In the genomic region with DNA sequence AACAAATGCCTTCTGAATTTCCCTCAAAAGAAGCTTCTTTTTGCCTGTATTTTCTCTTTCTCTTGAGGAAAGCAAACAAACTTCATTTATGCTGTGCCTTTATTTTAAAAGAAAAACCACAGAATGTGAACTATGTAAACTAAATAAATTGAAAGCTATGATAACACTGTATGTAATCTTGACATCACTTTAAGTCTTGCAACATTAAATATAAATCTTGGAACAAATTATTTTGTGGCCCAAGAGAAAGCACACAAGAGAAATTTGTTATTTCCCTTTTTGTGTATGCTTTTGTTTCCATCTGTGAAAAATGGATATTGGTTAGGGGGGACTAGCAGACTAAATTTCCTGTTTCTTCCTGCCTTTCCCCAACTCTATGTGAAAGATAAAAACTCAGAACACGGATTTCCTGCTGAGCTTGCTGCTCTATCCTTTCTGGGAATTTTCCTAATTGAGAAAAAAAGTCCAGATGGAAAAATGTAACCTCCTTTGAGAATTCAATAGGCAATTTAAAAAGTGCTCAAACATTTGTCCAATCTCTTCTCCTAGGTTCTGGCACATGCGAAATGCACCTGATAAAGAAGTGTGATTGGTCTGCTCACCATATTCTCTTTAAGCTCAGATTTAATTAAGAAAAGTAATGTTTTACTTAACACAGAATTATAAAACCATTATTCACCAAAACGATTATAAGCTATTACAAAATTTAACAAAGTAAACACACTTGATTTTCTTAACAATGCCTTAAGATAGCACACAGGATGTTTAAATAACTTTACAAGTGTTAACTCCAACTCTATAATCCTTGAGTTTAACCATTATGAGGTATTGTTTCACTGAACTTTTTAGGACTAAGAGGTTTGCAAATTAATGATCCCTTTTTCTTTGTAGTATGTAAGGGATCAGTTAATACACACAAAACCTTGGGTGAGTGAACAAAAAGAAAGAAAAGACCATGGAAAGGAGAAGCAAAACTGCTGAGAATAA, we compare ENCODE assay signal across 18 cellular contexts. TPM values are rescaled to one million over a fixed set of nuclear protein-coding genes. Genes with fewer than 3 reads are reported as not detected.
DNase-seq lines count a peak whose midpoint lies in the region; ATAC-seq and TF ChIP-seq lines count a peak whose summit lies in the region.
"Had no signal": no experiment of that assay in that cellular context is flagged by ENCODE, and none has a peak within 500 bp of the region (broad histone marks: within the 10 kb centered on the region; RNA-seq: fewer than 3 reads in every experiment).

No MANE protein-coding gene starts in this region.

- DNase-seq in GM04503 (ENCODE audit: low read depth) (peak; percentile 39), SK-N-SH (no peak), fibroblast of mammary gland (ENCODE audit: low read depth) (peak; percentile 27), sciatic nerve (ENCODE audit: low spot score) (no peak), islet precursor cell (no peak), foreskin keratinocyte (no peak), cerebellar nuclear complex (lab: John Stamatoyannopoulos, UW) (no peak), omental fat pad (ENCODE audit: low spot score) (no peak)
- DNase-seq: activated CD4-positive, CD25-positive, alpha-beta regulatory T cell; activated T-cell treated with anti-CD3 and anti-CD28 coated beads, Interleukin-2, amount 50 U/mL, for 1 hour; H9; NCI-H146; NCI-H774; posterior cingulate gyrus; stimulated activated CD4-positive, alpha-beta T cell treated with anti-CD3 and anti-CD28 coated beads, Interleukin-2, amount 100 ng/mL, for 48 hours; stimulated activated naive CD8-positive, alpha-beta T cell treated with anti-CD3 and anti-CD28 coated beads, Interleukin-15, Interleukin-2, amounts not matched to agents 100 U/mL and 50 U/mL, for 24 hours had no signal

- CTCF ChIA-PET in SK-N-SH (lab: Yijun Ruan, JAX), result interaction anchor here (0.7 to 15.4 kb wide), 4 partner anchors 9 to 949 kb away, joined by 3 to 335 read pairs (median 3); no protein-coding TSS in a partner anchor

- peak overlapping the region in 1 of 2 experiments; percentile 33; a peak in 3 of 4 replicates for H3K27ac ChIP-seq in SK-N-SH (ENCODE audit: low read depth in 2 of 2, low read length in 1 of 2)
- H3K27ac ChIP-seq in foreskin keratinocyte, result no peak overlapping the region
- H3K27ac ChIP-seq: epithelial cell of prostate, SJCRH30 had no signal

- no peaks in the 10 kb centered on the region for H4K20me1 ChIP-seq in SK-N-SH (ENCODE audit: insufficient read depth)

- no peak overlapping the region for H3K4me3 ChIP-seq in SK-N-SH (ENCODE audit: low read depth in 2 of 2, low read length in 1 of 2)
- no peak overlapping the region for H3K4me3 ChIP-seq in fibroblast of mammary gland (ENCODE audit: control insufficient read depth, low read depth, low read length)
- H3K4me3 ChIP-seq: SJCRH30 had no signal

- H3K4me1 ChIP-seq in SK-N-SH (ENCODE audit: control insufficient read depth in 1 of 2, insufficient read depth in 2 of 2, low read depth in 1 of 2, low read length in 1 of 2) (peaks cover 0 to 10% of the 10 kb centered on the region in 2 experiments; a peak in 3 of 4 replicates), foreskin keratinocyte (no peaks in the 10 kb centered on the region)

- H3K79me2 ChIP-seq in SK-N-SH (ENCODE audit: insufficient read depth), result no peaks in the 10 kb centered on the region

- H3K9ac ChIP-seq in SK-N-SH, result peak overlapping the region; percentile 1; the same call in 1 of the 2 replicates

- no peak overlapping the region for H3K4me2 ChIP-seq in SK-N-SH

- H3K27me3 ChIP-seq in SK-N-SH (ENCODE audit: insufficient read depth) (no peaks in the 10 kb centered on the region), foreskin keratinocyte (no peaks in the 10 kb centered on the region)
- H3K27me3 ChIP-seq: SJCRH30 had no signal

- peak; percentile 38 for ATAC-seq in sciatic nerve
- ATAC-seq in foreskin keratinocyte, result no peak
- ATAC-seq in omental fat pad (ENCODE audit: low FRiP score), result no peak
- ATAC-seq: stimulated activated naive CD8-positive, alpha-beta T cell treated with anti-CD3 and anti-CD28 coated beads, Interleukin-15, Interleukin-2, amounts not matched to agents 100 U/mL and 50 U/mL, for 24 hours had no signal

- no peak for TF ChIP-seq RAD21 in SK-N-SH (IDR thresholded peaks at IDR 0.05; ENCODE audit: low read length)

- no peaks in the 10 kb centered on the region for H3K9me2 ChIP-seq in SK-N-SH

- no peak for TF ChIP-seq CTCF in SK-N-SH (IDR thresholded peaks at IDR 0.05)
- TF ChIP-seq CTCF in fibroblast of mammary gland (conservative IDR thresholded peaks at IDR 0.05; ENCODE audit: control insufficient read depth, insufficient read depth, low read depth, low read length), result no peak
- no peak for TF ChIP-seq CTCF in foreskin keratinocyte (conservative IDR thresholded peaks at IDR 0.05)
- TF ChIP-seq CTCF in omental fat pad (IDR thresholded peaks at IDR 0.05), result no peak

- intact Hi-C loops in sciatic nerve (cut with DNase I), result no loop called here

- POLR2A ChIA-PET in SK-N-SH (lab: Yijun Ruan, JAX), result no interaction called here

- H3K9me3 ChIP-seq in SK-N-SH, result peaks cover 6% of the 10 kb centered on the region; the same call in 1 of the 2 replicates

- peaks cover 10% of the 10 kb centered on the region for H3F3A ChIP-seq in SK-N-SH (replicated peaks; ENCODE audit: insufficient read depth)

- peaks cover 0 to 6% of the 10 kb centered on the region in 2 experiments for H3K36me3 ChIP-seq in SK-N-SH (replicated peaks in 1 of 2; ENCODE audit: control insufficient read depth in 1 of 2, insufficient read depth in 2 of 2, low read length in 1 of 2)
- H3K36me3 ChIP-seq: SJCRH30 had no signal

- peak overlapping the region; percentile 54; the same call in 1 of the 2 replicates for H2AFZ ChIP-seq in SK-N-SH (ENCODE audit: low read depth)

- WGBS in SK-N-SH (ENCODE audit: low lambda C conversion rate), result 34% methylated on average over 3 of the region's 3 CpGs

- no peak for TF ChIP-seq EP300 in SK-N-SH (IDR thresholded peaks at IDR 0.05; ENCODE audit: borderline replicate concordance in 1 of 2, low read depth in 1 of 2, low read length in 1 of 2)

TF ChIP-seq in SK-N-SH, 30 proteins besides CTCF, POLR2A, EP300 and RAD21:
- TF ChIP-seq, protein P1, sequence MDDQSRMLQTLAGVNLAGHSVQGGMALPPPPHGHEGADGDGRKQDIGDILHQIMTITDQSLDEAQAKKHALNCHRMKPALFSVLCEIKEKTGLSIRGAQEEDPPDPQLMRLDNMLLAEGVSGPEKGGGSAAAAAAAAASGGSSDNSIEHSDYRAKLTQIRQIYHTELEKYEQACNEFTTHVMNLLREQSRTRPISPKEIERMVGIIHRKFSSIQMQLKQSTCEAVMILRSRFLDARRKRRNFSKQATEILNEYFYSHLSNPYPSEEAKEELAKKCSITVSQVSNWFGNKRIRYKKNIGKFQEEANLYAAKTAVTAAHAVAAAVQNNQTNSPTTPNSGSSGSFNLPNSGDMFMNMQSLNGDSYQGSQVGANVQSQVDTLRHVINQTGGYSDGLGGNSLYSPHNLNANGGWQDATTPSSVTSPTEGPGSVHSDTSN (IDR thresholded peaks at IDR 0.05), result no peak
- no peak for TF ChIP-seq JUND (IDR thresholded peaks at IDR 0.05)
- no peak for TF ChIP-seq CHD2 (IDR thresholded peaks at IDR 0.05; ENCODE audit: low read length, partially characterized antibody)

RNA-seq across cellular contexts. Expression of a gene that starts 21.1 kb away (rescaled TPM):
- polyA plus RNA-seq in SK-N-SH (2012; rRNA removed) (2.1 and 2.3 TPM in 2 replicates), foreskin keratinocyte (0.14 and 0.16 TPM in 2 replicates)
- 3.5 and 4.0 TPM in 2 replicates for polyA plus RNA-seq in SK-N-SH (2012; cell fraction: cytosol; rRNA removed)
- 0.62 and 1.8 TPM in 2 replicates for polyA plus RNA-seq in SK-N-SH (2012; cell fraction: nucleus; rRNA removed)
- total RNA-seq in sciatic nerve (106 TPM), foreskin keratinocyte (0.42 and 0.54 TPM in 2 replicates), omental fat pad (100 to 1,000 TPM in 1 of 4 donors, 10 to 100 TPM in 3; 73.6 to 223 (median 83.3) TPM)

Comparison
In these comparisons a context has a peak if more than half of its experiments do, and no peak if none do; other contexts are left out.
1. DNase-seq: peak in GM04503 (single experiment) and fibroblast of mammary gland (single experiment); none in SK-N-SH (single experiment), sciatic nerve (single experiment), islet precursor cell (single experiment), foreskin keratinocyte (0 of 2), cerebellar nuclear complex (0 of 2) and omental fat pad (single experiment).
2. RNA of a gene that starts 21.1 kb away (total RNA-seq): 106 TPM in sciatic nerve (single experiment) and 73.6 to 223 TPM in omental fat pad; 0.42 to 0.54 TPM in foreskin keratinocyte; every median in the first group is over 10 times any median in the second.